Comparison of ENCODE assay signal across 1 cellular context in genomic region chr9:21804336-21804735, GRCh38.
TF ChIP-seq lines count a peak whose summit lies in the region.

No MANE protein-coding gene starts in this region.

TF ChIP-seq in IMR-90, 13 proteins besides CTCF, POLR2A, EP300 and RAD21:
- TF ChIP-seq MAZ (IDR thresholded peaks at IDR 0.05; ENCODE audit: borderline replicate concordance, low read depth, low read length) (no peak), RFX5 (IDR thresholded peaks at IDR 0.05; ENCODE audit: low read depth, low read length) (no peak), FOS (IDR thresholded peaks at IDR 0.05; ENCODE audit: low read depth, low read length) (no peak), CEBPB (IDR thresholded peaks at IDR 0.05; ENCODE audit: low read depth, low read length) (no peak), CHD1 (IDR thresholded peaks at IDR 0.05; ENCODE audit: low read depth, low read length) (no peak)
